In the genomic region with DNA sequence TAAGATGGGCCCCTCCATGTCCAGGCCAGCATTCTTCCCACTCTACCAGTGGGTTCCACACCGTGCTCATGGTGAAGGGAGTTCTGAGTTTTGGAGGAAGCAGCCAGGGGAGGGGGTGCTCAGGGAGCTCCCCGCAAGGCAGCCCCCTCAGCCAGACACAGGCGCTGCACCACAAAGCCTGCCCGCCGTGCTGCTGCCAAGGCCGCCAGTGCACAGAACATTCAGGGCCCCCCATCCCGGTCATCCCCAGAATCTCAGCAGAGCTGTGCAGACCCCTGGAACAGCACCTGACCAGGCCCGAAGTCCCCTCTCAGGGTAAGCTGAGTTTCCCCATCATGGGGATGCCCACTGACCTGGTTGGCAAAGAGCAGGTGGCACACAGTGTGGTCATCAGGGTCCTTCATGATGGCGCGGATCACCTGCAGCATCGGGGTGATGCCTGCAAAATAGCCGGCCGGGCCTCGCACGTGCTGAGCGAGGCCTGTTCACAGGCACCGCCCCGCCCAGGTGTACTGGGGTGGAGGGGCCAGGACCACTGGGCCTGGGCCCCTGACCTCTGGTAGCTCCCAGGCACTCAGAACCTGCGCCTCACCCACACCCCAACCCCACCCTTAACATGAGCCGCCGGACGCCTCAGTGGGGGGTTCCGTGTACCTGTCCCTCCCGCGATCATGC, we compare ENCODE assay signal across 24 cellular contexts. TPM values are rescaled to one million over a fixed set of nuclear protein-coding genes. Genes with fewer than 3 reads are reported as not detected.
DNase-seq lines count a peak whose midpoint lies in the region; ATAC-seq, FAIRE-seq and TF ChIP-seq lines count a peak whose summit lies in the region.
"Had no signal": no experiment of that assay in that cellular context is flagged by ENCODE, and none has a peak within 500 bp of the region (broad histone marks: within the 10 kb centered on the region; RNA-seq: fewer than 3 reads in every experiment).

No MANE protein-coding gene starts in this region.

- 100% methylated on average over 2 of the region's 25 CpGs for WGBS in HepG2 (ENCODE audit: low lambda C conversion rate)
- no CpG with 5 or more reads among the region's 25 CpGs for WGBS in right lobe of liver (ENCODE audit: insufficient coverage, low coverage, low lambda C conversion rate, missing lambda C conversion rate)
- WGBS in K562 (ENCODE audit: insufficient coverage, low coverage, missing lambda C conversion rate): 88% methylated on average over 13 of the region's 25 CpGs

- CTCF ChIA-PET in HepG2 (lab: Yijun Ruan, JAX; ENCODE audit: low intra/inter-chr PET ratio, low total read pairs): no interaction called here
- CTCF ChIA-PET in K562 (lab: Yijun Ruan, JAX; ENCODE audit: low intra/inter-chr PET ratio): no interaction called here

- DNase-seq in HepG2 (ENCODE audit: low spot score) (no peak), right lobe of liver (no peak), H7 (peak; percentile 31), K562 (ENCODE audit: extremely low read depth in 1 of 4, low spot score in 3 of 4) (no peak), osteoblast (ENCODE audit: insufficient read length, low spot score, missing footprints) (peak; percentile 61), NCI-H2227 treated with DMSO at 0.1 percent for 48 hours (lab: John Stamatoyannopoulos, UW) (no peak), AG08396 (ENCODE audit: low spot score) (no peak)
- no peak for DNase-seq in T-helper 2 cell treated with Interferon-gamma antibody and Interleukin-4, amounts not matched to agents 5 μg/mL and 100 μg/mL, for 36 hours (ENCODE audit: low spot score)
- DNase-seq: 8988T; ACHN; C1 segment of cervical spinal cord; Calu3; CD4-positive, alpha-beta memory T cell; COR-L47; DMS53; DMS79 treated with DMSO at 0.1 percent for 48 hours; GF-D8; GOT3; HCEC 1CT had no signal

- in situ Hi-C loops in HepG2 (cut with HindIII; ENCODE audit: extremely low pct_ligation_motif_present, low pct_unique_long_range_greater_than_20kb) (no loop called here), K562 (cut with MboI) (no loop called here)

- H2AFZ ChIP-seq in HepG2 (ENCODE audit: low read length) (no peak overlapping the region), K562 (ENCODE audit: low read depth, low read length) (no peak overlapping the region), osteoblast (ENCODE audit: low read length) (no peak overlapping the region)

- peaks cover 3% of the 10 kb centered on the region for H3K4me1 ChIP-seq in HepG2 (ENCODE audit: insufficient read depth, low read length)
- H3K4me1 ChIP-seq in right lobe of liver: peaks cover 0 to 24% (median 0%) of the 10 kb centered on the region in 4 donors
- H3K4me1 ChIP-seq in K562 (replicated peaks in 1 of 2; ENCODE audit: control insufficient read depth in 2 of 2, insufficient read depth in 2 of 2, low read length in 2 of 2): peaks cover 0 to 17% of the 10 kb centered on the region in 2 experiments; a peak in 2 of 5 replicates
- peaks cover 6% of the 10 kb centered on the region for H3K4me1 ChIP-seq in osteoblast (ENCODE audit: insufficient read depth, low read length)
- H3K4me1 ChIP-seq: A549 had no signal

- TF ChIP-seq RAD21 in HepG2 (CRISPR knock-in tag; IDR thresholded peaks at IDR 0.05) (no peak), K562 (CRISPR knock-in tag; conservative IDR thresholded peaks at IDR 0.05 in 1 of 2, IDR thresholded peaks at IDR 0.05 in 1 of 2) (no peak)

- H3K9me3 Mint-ChIP-seq in T-helper 2 cell treated with Interferon-gamma antibody and Interleukin-4, amounts not matched to agents 5 μg/mL and 100 μg/mL, for 36 hours: no peaks in the 10 kb centered on the region
- H3K9me3 Mint-ChIP-seq: CD4-positive, alpha-beta memory T cell had no signal

- peaks cover 51 to 82% of the 10 kb centered on the region in 2 experiments for H3K36me3 ChIP-seq in HepG2 (replicated peaks in 1 of 2; ENCODE audit: control insufficient read depth in 1 of 2, insufficient read depth in 2 of 2, low read length in 2 of 2)
- peaks cover 5 to 62% (median 41%) of the 10 kb centered on the region in 4 donors for H3K36me3 ChIP-seq in right lobe of liver
- peaks cover 15% of the 10 kb centered on the region for H3K36me3 ChIP-seq in H7 (replicated peaks; ENCODE audit: control insufficient read depth, insufficient read depth, low read length)
- peaks cover 51% of the 10 kb centered on the region; the same call in 1 of the 3 replicates for H3K36me3 ChIP-seq in K562 (ENCODE audit: control insufficient read depth, insufficient read depth, low read length)
- peaks cover 70% of the 10 kb centered on the region for H3K36me3 ChIP-seq in osteoblast (ENCODE audit: insufficient read depth, low read length)

- H3K27ac Mint-ChIP-seq in T-helper 2 cell treated with Interferon-gamma antibody and Interleukin-4, amounts not matched to agents 5 μg/mL and 100 μg/mL, for 36 hours: no peak overlapping the region

- intact Hi-C loops in HepG2 (cut with micrococcal nuclease; ENCODE audit: unreplicated experiment) (no loop called here), right lobe of liver (cut with DNase I) (no loop called here), K562 (cut with micrococcal nuclease) (loop anchor here (10.0 kb wide), 1 partner anchor 68 kb away; no protein-coding TSS in a partner anchor)

- H3K4me3 ChIP-seq in HepG2 (replicated peaks in 1 of 3; ENCODE audit: insufficient read depth in 1 of 3, low read depth in 2 of 3, low read length in 3 of 3): no peak overlapping the region
- no peak overlapping the region for H3K4me3 ChIP-seq in right lobe of liver
- no peak overlapping the region for H3K4me3 ChIP-seq in H7 (ENCODE audit: insufficient read depth, low read depth, low read length)
- H3K4me3 ChIP-seq in K562: no peak overlapping the region
- H3K4me3 ChIP-seq in osteoblast (ENCODE audit: insufficient read depth, low read length): no peak overlapping the region
- H3K4me3 ChIP-seq: A549 had no signal

- TF ChIP-seq EP300 in HepG2 (IDR thresholded peaks at IDR 0.05; ENCODE audit: low read depth in 2 of 2, low read length in 2 of 2) (no peak), HepG2 (CRISPR knock-in tag; IDR thresholded peaks at IDR 0.05; ENCODE audit: borderline replicate concordance) (no peak), K562 (IDR thresholded peaks at IDR 0.05; ENCODE audit: low read length) (no peak)

- FAIRE-seq in HepG2 (lab: Jason Lieb, UNC) (no peak), K562 (lab: Jason Lieb, UNC) (no peak)
- FAIRE-seq: A549, H54 had no signal

- peaks cover 25% of the 10 kb centered on the region; the same call in 1 of the 2 replicates for H4K20me1 ChIP-seq in HepG2 (ENCODE audit: insufficient read depth, low read length)
- no peaks in the 10 kb centered on the region for H4K20me1 ChIP-seq in K562 (replicated peaks; ENCODE audit: control insufficient read depth, insufficient read depth, low read length)
- H4K20me1 ChIP-seq in osteoblast (ENCODE audit: insufficient read depth, low read length): peaks cover under 1% of the 10 kb centered on the region

- H3K4me2 ChIP-seq in HepG2 (ENCODE audit: low read depth, low read length) (no peak overlapping the region), K562 (ENCODE audit: insufficient read depth, low read length) (no peak overlapping the region), osteoblast (ENCODE audit: insufficient read depth, low read length) (no peak overlapping the region)
- H3K4me2 ChIP-seq: A549 had no signal

- no peaks in the 10 kb centered on the region for H3K9me1 ChIP-seq in K562 (ENCODE audit: control insufficient read depth, insufficient read depth, low read length)

- H3K36me3 Mint-ChIP-seq in T-helper 2 cell treated with Interferon-gamma antibody and Interleukin-4, amounts not matched to agents 5 μg/mL and 100 μg/mL, for 36 hours (ENCODE audit: low read depth): peaks cover 15% of the 10 kb centered on the region

- H3K9ac ChIP-seq in HepG2 (ENCODE audit: insufficient read depth, low read depth, low read length) (no peak overlapping the region), K562 (ENCODE audit: insufficient read depth in 1 of 2, low read depth in 2 of 2, low read length in 2 of 2) (no peak overlapping the region)

- ATAC-seq in HepG2 (no peak), right lobe of liver (no peak), K562 (no peak)
- ATAC-seq: A549 had no signal

- TF ChIP-seq CTCF in HepG2 (CRISPR knock-in tag; IDR thresholded peaks at IDR 0.05) (no peak), right lobe of liver (IDR thresholded peaks at IDR 0.05) (no peak), K562 (IDR thresholded peaks at IDR 0.05 in 2 of 3, conservative IDR thresholded peaks at IDR 0.05 in 1 of 3; ENCODE audit: insufficient read depth in 2 of 3, low read depth in 1 of 3, low read length in 3 of 3) (no peak), osteoblast (IDR thresholded peaks at IDR 0.05; ENCODE audit: extremely low read depth, low read depth, low read length) (no peak)

- H3K79me2 ChIP-seq in HepG2 (ENCODE audit: insufficient read depth, low read length): peaks cover 3% of the 10 kb centered on the region
- no peaks in the 10 kb centered on the region for H3K79me2 ChIP-seq in K562 (ENCODE audit: control insufficient read depth, insufficient read depth, low read length)
- H3K79me2 ChIP-seq in osteoblast (ENCODE audit: insufficient read depth, low read length): peaks cover 19% of the 10 kb centered on the region

- H3K27me3 ChIP-seq in HepG2 (ENCODE audit: control insufficient read depth in 1 of 2, insufficient read depth in 2 of 2, low read length in 2 of 2): no peaks in the 10 kb centered on the region
- H3K27me3 ChIP-seq in right lobe of liver: no peaks in the 10 kb centered on the region
- no peaks in the 10 kb centered on the region for H3K27me3 ChIP-seq in H7 (ENCODE audit: control insufficient read depth, insufficient read depth, low read length)
- H3K27me3 ChIP-seq in K562 (ENCODE audit: control insufficient read depth in 2 of 2, insufficient read depth in 2 of 2, low read length in 2 of 2): no peaks in the 10 kb centered on the region
- H3K27me3 ChIP-seq in osteoblast (ENCODE audit: insufficient read depth, low read length): no peaks in the 10 kb centered on the region

- POLR2A ChIA-PET in HepG2 (lab: Yijun Ruan, JAX): interaction anchor here (1.0 to 1.2 kb wide), 2 partner anchors 12 to 15 kb away, joined by 3 to 6 read pairs; partner anchors contain the start of gene POLDIP3
- POLR2A ChIA-PET in K562 (lab: Yijun Ruan, JAX): interaction anchor here (5.6 kb wide), 1 partner anchor 11 kb away, joined by 46 read pairs; the partner anchor contains the start of gene POLDIP3

- no peaks in the 10 kb centered on the region for H3K4me1 Mint-ChIP-seq in T-helper 2 cell treated with Interferon-gamma antibody and Interleukin-4, amounts not matched to agents 5 μg/mL and 100 μg/mL, for 36 hours (ENCODE audit: low read depth)
- H3K4me1 Mint-ChIP-seq: CD4-positive, alpha-beta memory T cell had no signal

- H3K9me3 ChIP-seq in HepG2 (ENCODE audit: low read length) (no peaks in the 10 kb centered on the region), right lobe of liver (no peaks in the 10 kb centered on the region), K562 (replicated peaks; ENCODE audit: control insufficient read depth, insufficient read depth, low read depth, low read length) (no peaks in the 10 kb centered on the region), osteoblast (ENCODE audit: low read depth, low read length) (no peaks in the 10 kb centered on the region)
- H3K9me3 ChIP-seq: A549 had no signal

- H3K27ac ChIP-seq in HepG2 (ENCODE audit: extremely low read length, insufficient read depth, low read length) (no peak overlapping the region), right lobe of liver (no peak overlapping the region), K562 (ENCODE audit: extremely low read depth, low read depth, low read length) (no peak overlapping the region), osteoblast (ENCODE audit: low read depth, low read length) (no peak overlapping the region)
- H3K27ac ChIP-seq: A549 had no signal

- TF ChIP-seq POLR2A in HepG2 (IDR thresholded peaks at IDR 0.05; ENCODE audit: insufficient read depth in 1 of 2, low read depth in 2 of 2, low read length in 2 of 2) (no peak; a peak in 1 of 4 replicates), right lobe of liver (IDR thresholded peaks at IDR 0.05) (no peak), K562 (conservative IDR thresholded peaks at IDR 0.05) (no peak)

- no peaks in the 10 kb centered on the region for H3K27me3 Mint-ChIP-seq in T-helper 2 cell treated with Interferon-gamma antibody and Interleukin-4, amounts not matched to agents 5 μg/mL and 100 μg/mL, for 36 hours (ENCODE audit: low read depth)
- H3K27me3 Mint-ChIP-seq: CD4-positive, alpha-beta memory T cell had no signal

- no peak overlapping the region for H3K4me3 Mint-ChIP-seq in T-helper 2 cell treated with Interferon-gamma antibody and Interleukin-4, amounts not matched to agents 5 μg/mL and 100 μg/mL, for 36 hours
- H3K4me3 Mint-ChIP-seq: CD4-positive, alpha-beta memory T cell had no signal

- BruUV-seq in HepG2 (replicated peaks; lab: Mats Ljungman, UMichigan) (no TSS peak), K562 (replicated peaks; lab: Mats Ljungman, UMichigan) (no TSS peak)

RNA-seq across cellular contexts. Expression of gene POLDIP3, which starts 12.4 kb away (rescaled TPM):
- total RNA-seq in HepG2 (2016; rRNA removed; fragmentation: Illumina TruSeq; extraction: Trizol): 47.4 and 64.1 TPM in 2 replicates
- 6.4 and 8.7 TPM in 2 replicates for total RNA-seq in HepG2 (2016; cell fraction: cytosol; rRNA removed; fragmentation: Illumina TruSeq; extraction: Trizol; ENCODE audit: low read depth)
- total RNA-seq in HepG2 (2016; cell fraction: insoluble cytoplasmic fraction; rRNA removed; fragmentation: Illumina TruSeq; extraction: Trizol): 45.0 and 57.8 TPM in 2 replicates
- total RNA-seq in HepG2 (2016; cell fraction: membrane; rRNA removed; fragmentation: Illumina TruSeq; extraction: Trizol): 23.2 TPM in 2 replicates
- total RNA-seq in HepG2 (2016; cell fraction: nucleus; rRNA removed; fragmentation: Illumina TruSeq; extraction: Trizol): 32.4 and 36.4 TPM in 2 replicates
- 45.8 and 50.1 TPM in 2 replicates for polyA plus RNA-seq in HepG2 (2011; rRNA removed)
- polyA plus RNA-seq in HepG2 (2011; cell fraction: cytosol; rRNA removed): 28.7 TPM in 2 replicates
- 70.7 and 76.7 TPM in 2 replicates for polyA plus RNA-seq in HepG2 (2011; cell fraction: nucleus; rRNA removed)
- 62.0 and 63.4 TPM in 2 replicates for polyA plus RNA-seq in HepG2 (2012)
- polyA plus RNA-seq in HepG2 (2016; cell fraction: cytosol; fragmentation: Illumina TruSeq; extraction: Trizol; ENCODE audit: low read depth): 5.1 and 6.4 TPM in 2 replicates
- 59.1 and 66.7 TPM in 2 replicates for polyA plus RNA-seq in HepG2 (2016; cell fraction: insoluble cytoplasmic fraction; fragmentation: Illumina TruSeq; extraction: Trizol; ENCODE audit: low read depth)
- polyA plus RNA-seq in HepG2 (2016; cell fraction: membrane; fragmentation: Illumina TruSeq; extraction: Trizol; ENCODE audit: low read depth): 14.0 and 14.8 TPM in 2 replicates
- 53.9 and 54.2 TPM in 2 replicates for polyA plus RNA-seq in HepG2 (2016; cell fraction: nucleus; fragmentation: Illumina TruSeq; extraction: Trizol; ENCODE audit: insufficient read depth, low read depth)
- polyA minus RNA-seq in HepG2 (2011; rRNA and poly(A)+ RNA removed; ENCODE audit: low replicate concordance): 46.1 and 58.4 TPM in 2 replicates
- 29.3 and 32.2 TPM in 2 replicates for polyA minus RNA-seq in HepG2 (2011; cell fraction: cytosol; rRNA and poly(A)+ RNA removed)
- polyA minus RNA-seq in HepG2 (2011; cell fraction: nucleus; rRNA and poly(A)+ RNA removed): 33.0 and 36.7 TPM in 2 replicates
- total RNA-seq in right lobe of liver: 10 to 100 TPM; 17.1 to 22.6 (median 21.1) TPM
- 43.2 and 47.9 TPM in 2 replicates for total RNA-seq in H7 (2014; rRNA removed; shearing (Covaris generic))
- 48.1 and 83.3 TPM in 2 replicates for total RNA-seq in K562 (2011; cell fraction: chromatin; rRNA removed; ENCODE audit: low replicate concordance)
- 38.3 and 41.5 TPM in 2 replicates for total RNA-seq in K562 (2011; cell fraction: nucleolus; rRNA removed)
- total RNA-seq in K562 (2011; cell fraction: nucleoplasm; rRNA removed): 41.4 and 45.6 TPM in 2 replicates
- 24.9 and 39.1 TPM in 2 replicates for total RNA-seq in K562 (2014; rRNA removed)
- total RNA-seq in K562 (2014; rRNA removed; fragmentation: Illumina TruSeq; extraction: Trizol): 23.5 and 24.1 TPM in 2 replicates
- 25.5 and 26.3 TPM in 2 replicates for total RNA-seq in K562 (2015; rRNA removed; fragmentation: Illumina TruSeq; extraction: Trizol)
- 47.3 and 53.6 TPM in 2 replicates for total RNA-seq in K562 (2021)
- polyA plus RNA-seq in K562 (2011; rRNA removed): 44.4 and 53.8 TPM in 2 replicates
- 32.6 and 35.2 TPM in 2 replicates for polyA plus RNA-seq in K562 (2011; cell fraction: cytosol; rRNA removed)
- 57.4 and 60.2 TPM in 2 replicates for polyA plus RNA-seq in K562 (2011; cell fraction: nucleus; rRNA removed)
- 44.3 and 46.7 TPM in 2 replicates for polyA plus RNA-seq in K562 (2012)
- 47.7 and 53.0 TPM in 2 replicates for polyA plus RNA-seq in K562 (2014; fragmentation: Illumina TruSeq; extraction: Trizol)
- 10 to 100 TPM; 14.3 to 22.3 TPM for polyA plus RNA-seq in K562 (2014; fragmentation: Nextera tagmentation; extraction: Ambion mirVana)
- 39.8 and 45.4 TPM in 2 replicates for polyA plus RNA-seq in K562 (2014; rRNA removed)
- polyA minus RNA-seq in K562 (2011; rRNA and poly(A)+ RNA removed): 28.0 and 31.6 TPM in 2 replicates
- 18.9 and 27.0 TPM in 2 replicates for polyA minus RNA-seq in K562 (2011; cell fraction: cytosol; rRNA and poly(A)+ RNA removed)
- 13.5 and 18.8 TPM in 2 replicates for polyA minus RNA-seq in K562 (2011; cell fraction: nucleus; rRNA and poly(A)+ RNA removed)
- total RNA-seq in osteoblast: 21.2 and 22.4 TPM in 2 replicates

RNA-seq across cellular contexts. Expression of gene ATP5MGL, which starts 13.3 kb away (rescaled TPM):
- total RNA-seq in HepG2 (2016; rRNA removed; fragmentation: Illumina TruSeq; extraction: Trizol) (0.97 TPM in 1 of 2 replicates, not detected in the other), right lobe of liver (under 1 TPM in 3 of 6 experiments, not detected in 3; 0.37 to 0.78 (median 0.68) TPM), K562 (2014; rRNA removed) (not detected in 2 replicates), K562 (2014; rRNA removed; fragmentation: Illumina TruSeq; extraction: Trizol) (0.25 and 0.41 TPM in 2 replicates), K562 (2015; rRNA removed; fragmentation: Illumina TruSeq; extraction: Trizol) (0.25 and 0.38 TPM in 2 replicates), K562 (2021) (0.31 and 0.35 TPM in 2 replicates), osteoblast (0.72 and 1.2 TPM in 2 replicates)
- total RNA-seq in HepG2 (2016; cell fraction: cytosol; rRNA removed; fragmentation: Illumina TruSeq; extraction: Trizol; ENCODE audit: low read depth): 0.35 TPM in 1 of 2 replicates, not detected in the other
- total RNA-seq in HepG2 (2016; cell fraction: insoluble cytoplasmic fraction; rRNA removed; fragmentation: Illumina TruSeq; extraction: Trizol): 0.58 TPM in 1 of 2 replicates, not detected in the other
- total RNA-seq in HepG2 (2016; cell fraction: membrane; rRNA removed; fragmentation: Illumina TruSeq; extraction: Trizol): not detected in 2 replicates
- total RNA-seq in HepG2 (2016; cell fraction: nucleus; rRNA removed; fragmentation: Illumina TruSeq; extraction: Trizol): 0.69 and 1.2 TPM in 2 replicates
- polyA plus RNA-seq in HepG2 (2011; rRNA removed) (0.40 and 0.50 TPM in 2 replicates), K562 (2011; rRNA removed) (0.17 TPM in 1 of 2 replicates, not detected in the other), K562 (2014; fragmentation: Illumina TruSeq; extraction: Trizol) (not detected in 2 replicates), K562 (2014; fragmentation: Nextera tagmentation; extraction: Ambion mirVana) (under 1 TPM; 0.13 to 0.34 TPM), K562 (2014; rRNA removed) (0.09 TPM in 1 of 2 replicates, not detected in the other)
- not detected in 2 replicates for polyA plus RNA-seq in HepG2 (2011; cell fraction: cytosol; rRNA removed)
- 0.40 and 1.1 TPM in 2 replicates for polyA plus RNA-seq in HepG2 (2011; cell fraction: nucleus; rRNA removed)
- polyA plus RNA-seq in HepG2 (2012): 0.21 TPM in 1 of 2 replicates, not detected in the other
- polyA plus RNA-seq in HepG2 (2016; cell fraction: cytosol; fragmentation: Illumina TruSeq; extraction: Trizol; ENCODE audit: low read depth): not detected in 2 replicates
- not detected in 2 replicates for polyA plus RNA-seq in HepG2 (2016; cell fraction: insoluble cytoplasmic fraction; fragmentation: Illumina TruSeq; extraction: Trizol; ENCODE audit: low read depth)
- polyA plus RNA-seq in HepG2 (2016; cell fraction: membrane; fragmentation: Illumina TruSeq; extraction: Trizol; ENCODE audit: low read depth): not detected in 2 replicates
- polyA plus RNA-seq in HepG2 (2016; cell fraction: nucleus; fragmentation: Illumina TruSeq; extraction: Trizol; ENCODE audit: insufficient read depth, low read depth): not detected in 2 replicates
- 2.1 and 4.3 TPM in 2 replicates for polyA minus RNA-seq in HepG2 (2011; rRNA and poly(A)+ RNA removed; ENCODE audit: low replicate concordance)
- polyA minus RNA-seq in HepG2 (2011; cell fraction: cytosol; rRNA and poly(A)+ RNA removed): not detected in 2 replicates
- 3.9 and 6.5 TPM in 2 replicates for polyA minus RNA-seq in HepG2 (2011; cell fraction: nucleus; rRNA and poly(A)+ RNA removed)
- 0.42 TPM in 1 of 2 replicates, not detected in the other for total RNA-seq in H7 (2014; rRNA removed; shearing (Covaris generic))
- 8.4 and 14.5 TPM in 2 replicates for total RNA-seq in K562 (2011; cell fraction: chromatin; rRNA removed; ENCODE audit: low replicate concordance)
- total RNA-seq in K562 (2011; cell fraction: nucleolus; rRNA removed): 6.3 and 6.8 TPM in 2 replicates
- 8.3 and 17.9 TPM in 2 replicates for total RNA-seq in K562 (2011; cell fraction: nucleoplasm; rRNA removed)
- 0.12 TPM in 1 of 2 replicates, not detected in the other for polyA plus RNA-seq in K562 (2011; cell fraction: cytosol; rRNA removed)
- polyA plus RNA-seq in K562 (2011; cell fraction: nucleus; rRNA removed): 0.36 and 0.37 TPM in 2 replicates
- not detected in 2 replicates for polyA plus RNA-seq in K562 (2012)
- polyA minus RNA-seq in K562 (2011; rRNA and poly(A)+ RNA removed): 0.74 and 1.0 TPM in 2 replicates
- polyA minus RNA-seq in K562 (2011; cell fraction: cytosol; rRNA and poly(A)+ RNA removed): not detected in 2 replicates
- polyA minus RNA-seq in K562 (2011; cell fraction: nucleus; rRNA and poly(A)+ RNA removed): 0.44 and 0.67 TPM in 2 replicates
- total RNA-seq: Daoy, G401 had no signal
- polyA plus RNA-seq: A549, BJ had no signal

RNA-seq across cellular contexts. Expression of gene CYB5R3, which starts 22.1 kb away (rescaled TPM):
- 31.5 and 32.4 TPM in 2 replicates for total RNA-seq in HepG2 (2016; rRNA removed; fragmentation: Illumina TruSeq; extraction: Trizol)
- total RNA-seq in HepG2 (2016; cell fraction: cytosol; rRNA removed; fragmentation: Illumina TruSeq; extraction: Trizol; ENCODE audit: low read depth): 9.5 and 9.9 TPM in 2 replicates
- 27.7 and 33.5 TPM in 2 replicates for total RNA-seq in HepG2 (2016; cell fraction: insoluble cytoplasmic fraction; rRNA removed; fragmentation: Illumina TruSeq; extraction: Trizol)
- 19.2 and 24.7 TPM in 2 replicates for total RNA-seq in HepG2 (2016; cell fraction: membrane; rRNA removed; fragmentation: Illumina TruSeq; extraction: Trizol)
- 26.9 and 30.5 TPM in 2 replicates for total RNA-seq in HepG2 (2016; cell fraction: nucleus; rRNA removed; fragmentation: Illumina TruSeq; extraction: Trizol)
- polyA plus RNA-seq in HepG2 (2011; rRNA removed): 305 and 347 TPM in 2 replicates
- 171 and 227 TPM in 2 replicates for polyA plus RNA-seq in HepG2 (2011; cell fraction: cytosol; rRNA removed)
- polyA plus RNA-seq in HepG2 (2011; cell fraction: nucleus; rRNA removed): 180 and 209 TPM in 2 replicates
- polyA plus RNA-seq in HepG2 (2012): 258 and 265 TPM in 2 replicates
- polyA plus RNA-seq in HepG2 (2016; cell fraction: cytosol; fragmentation: Illumina TruSeq; extraction: Trizol; ENCODE audit: low read depth): 41.8 and 43.2 TPM in 2 replicates
- polyA plus RNA-seq in HepG2 (2016; cell fraction: insoluble cytoplasmic fraction; fragmentation: Illumina TruSeq; extraction: Trizol; ENCODE audit: low read depth): 103 and 141 TPM in 2 replicates
- polyA plus RNA-seq in HepG2 (2016; cell fraction: membrane; fragmentation: Illumina TruSeq; extraction: Trizol; ENCODE audit: low read depth): 69.2 and 69.5 TPM in 2 replicates
- 118 and 123 TPM in 2 replicates for polyA plus RNA-seq in HepG2 (2016; cell fraction: nucleus; fragmentation: Illumina TruSeq; extraction: Trizol; ENCODE audit: insufficient read depth, low read depth)
- 63.4 and 306 TPM in 2 replicates for polyA minus RNA-seq in HepG2 (2011; rRNA and poly(A)+ RNA removed; ENCODE audit: low replicate concordance)
- 173 and 208 TPM in 2 replicates for polyA minus RNA-seq in HepG2 (2011; cell fraction: cytosol; rRNA and poly(A)+ RNA removed)
- polyA minus RNA-seq in HepG2 (2011; cell fraction: nucleus; rRNA and poly(A)+ RNA removed): 50.5 and 63.4 TPM in 2 replicates
- 100 to 1,000 TPM; 146 to 211 (median 170) TPM for total RNA-seq in right lobe of liver
- total RNA-seq in H7 (2014; rRNA removed; shearing (Covaris generic)): 75.6 and 86.8 TPM in 2 replicates
- 13.9 and 37.9 TPM in 2 replicates for total RNA-seq in K562 (2011; cell fraction: chromatin; rRNA removed; ENCODE audit: low replicate concordance)
- 38.5 and 38.7 TPM in 2 replicates for total RNA-seq in K562 (2011; cell fraction: nucleolus; rRNA removed)
- total RNA-seq in K562 (2011; cell fraction: nucleoplasm; rRNA removed): 25.3 and 37.0 TPM in 2 replicates
- total RNA-seq in K562 (2014; rRNA removed): 28.7 and 43.2 TPM in 2 replicates
- 10.9 and 13.5 TPM in 2 replicates for total RNA-seq in K562 (2014; rRNA removed; fragmentation: Illumina TruSeq; extraction: Trizol)
- total RNA-seq in K562 (2015; rRNA removed; fragmentation: Illumina TruSeq; extraction: Trizol): 20.0 and 21.0 TPM in 2 replicates
- 66.7 and 66.8 TPM in 2 replicates for total RNA-seq in K562 (2021)
- 23.4 and 60.3 TPM in 2 replicates for polyA plus RNA-seq in K562 (2011; rRNA removed)
- 41.8 and 76.5 TPM in 2 replicates for polyA plus RNA-seq in K562 (2011; cell fraction: cytosol; rRNA removed)
- 21.3 and 28.1 TPM in 2 replicates for polyA plus RNA-seq in K562 (2011; cell fraction: nucleus; rRNA removed)
- polyA plus RNA-seq in K562 (2012): 46.5 and 68.5 TPM in 2 replicates
- polyA plus RNA-seq in K562 (2014; fragmentation: Illumina TruSeq; extraction: Trizol): 59.2 and 83.9 TPM in 2 replicates
- polyA plus RNA-seq in K562 (2014; fragmentation: Nextera tagmentation; extraction: Ambion mirVana): 1 to 10 TPM; 1.4 to 3.9 TPM
- polyA plus RNA-seq in K562 (2014; rRNA removed): 37.6 and 45.0 TPM in 2 replicates
- 21.7 and 21.8 TPM in 2 replicates for polyA minus RNA-seq in K562 (2011; rRNA and poly(A)+ RNA removed)
- 30.6 and 64.6 TPM in 2 replicates for polyA minus RNA-seq in K562 (2011; cell fraction: cytosol; rRNA and poly(A)+ RNA removed)
- 7.7 and 11.7 TPM in 2 replicates for polyA minus RNA-seq in K562 (2011; cell fraction: nucleus; rRNA and poly(A)+ RNA removed)
- 84.3 and 86.9 TPM in 2 replicates for total RNA-seq in osteoblast

Comparison
In these comparisons a context has a peak if more than half of its experiments do, and no peak if none do; other contexts are left out.
1. DNase-seq: peak in H7 (single experiment) and osteoblast (single experiment); none in HepG2 (single experiment), right lobe of liver (0 of 3), K562 (0 of 4), NCI-H2227 treated with DMSO at 0.1 percent for 48 hours (single experiment), AG08396 (single experiment) and T-helper 2 cell treated with Interferon-gamma antibody and Interleukin-4, amounts not matched to agents 5 μg/mL and 100 μg/mL, for 36 hours (single experiment).
2. Of the 241 proteins assayed by ChIP-seq in both HepG2 and K562: peak only in HepG2: RBFOX2; only in K562: POLR2G; in both: none; in neither: 239.